9 cellular contexts compared by ENCODE assay signal in the genomic region with DNA sequence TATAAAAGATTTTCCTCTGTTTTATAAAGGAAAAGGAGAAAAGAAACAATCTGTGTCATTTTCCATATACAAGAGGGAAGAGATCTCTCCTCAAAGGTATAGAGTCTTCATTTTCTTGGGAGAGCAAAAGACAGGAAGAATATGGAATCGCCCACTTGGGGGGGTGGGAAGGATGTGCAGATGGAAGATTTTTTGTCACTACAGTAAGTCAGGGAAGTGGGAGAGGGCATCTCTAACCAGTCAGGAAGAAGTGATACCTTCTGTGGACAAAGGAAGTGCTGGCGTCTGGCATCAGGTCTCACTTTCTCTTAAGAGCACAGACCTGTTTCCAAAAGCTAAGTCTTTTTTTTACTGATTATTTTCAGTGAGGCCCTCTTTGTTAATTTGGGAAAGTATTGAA. TPM values are rescaled to one million over a fixed set of nuclear protein-coding genes. Genes with fewer than 3 reads are reported as not detected.
DNase-seq lines count a peak whose midpoint lies in the region; ATAC-seq and TF ChIP-seq lines count a peak whose summit lies in the region.
"Had no signal": no experiment of that assay in that cellular context is flagged by ENCODE, and none has a peak within 500 bp of the region (broad histone marks: within the 10 kb centered on the region; RNA-seq: fewer than 3 reads in every experiment).

No MANE protein-coding gene starts in this region.

- peaks cover 45% of the 10 kb centered on the region for H3K4me1 Mint-ChIP-seq in activated CD8-positive, alpha-beta memory T cell treated with anti-CD3 and anti-CD28 coated beads, Interleukin-2, amount 10 ng/mL, durations not matched to agents 7 days and 5 days
- H3K4me1 Mint-ChIP-seq in T-cell (peaks cover 50 to 57% (median 53%) of the 10 kb centered on the region in 3 donors), glutamatergic neuron (ENCODE audit: low read depth, unreplicated experiment) (peaks cover 7% of the 10 kb centered on the region)
- H3K4me1 Mint-ChIP-seq in stimulated activated naive B cell treated with anti-CD40 and anti-IgM and Interleukin-4, amounts not matched to agents 10 μg/mL and 1 μg/mL and 100 μg/mL, for 72 hours, result peaks cover 21 to 51% of the 10 kb centered on the region in 2 donors

- peak overlapping the region; percentile 95 for H3K4me3 Mint-ChIP-seq in activated CD8-positive, alpha-beta memory T cell treated with anti-CD3 and anti-CD28 coated beads, Interleukin-2, amount 10 ng/mL, durations not matched to agents 7 days and 5 days
- H3K4me3 Mint-ChIP-seq in T-cell, result peak overlapping the region; percentile 74 to 95 (median 90)
- peak overlapping the region; percentile 94 for H3K4me3 Mint-ChIP-seq in glutamatergic neuron (ENCODE audit: unreplicated experiment)
- H3K4me3 Mint-ChIP-seq in stimulated activated naive B cell treated with anti-CD40 and anti-IgM and Interleukin-4, amounts not matched to agents 10 μg/mL and 1 μg/mL and 100 μg/mL, for 72 hours, result peak overlapping the region; percentile 86

- DNase-seq in activated CD8-positive, alpha-beta memory T cell treated with anti-CD3 and anti-CD28 coated beads, Interleukin-2, amount 10 ng/mL, durations not matched to agents 7 days and 5 days, result no peak
- no peak for DNase-seq in activated CD8-positive, alpha-beta memory T cell treated with anti-CD3 and anti-CD28 coated beads, Interleukin-2, amount 50 U/mL, for 48 hours
- no peak for DNase-seq in T-cell
- DNase-seq in glutamatergic neuron, result no peak
- DNase-seq in stimulated activated naive B cell treated with anti-CD40 and anti-IgM and Interleukin-4, amounts not matched to agents 10 μg/mL and 1 μg/mL and 100 μg/mL, for 72 hours, result no peak
- no peak for DNase-seq in mucosa of descending colon

- H3K36me3 ChIP-seq in mucosa of descending colon (ENCODE audit: low read depth), result no peaks in the 10 kb centered on the region
- H3K36me3 ChIP-seq: Peyer's patch had no signal

- ATAC-seq in activated CD8-positive, alpha-beta memory T cell treated with anti-CD3 and anti-CD28 coated beads, Interleukin-2, amount 10 ng/mL, durations not matched to agents 7 days and 5 days, result no peak
- ATAC-seq in T-cell (replicated peaks in 1 of 4), result no peak
- no peak for ATAC-seq in stimulated activated naive B cell treated with anti-CD40 and anti-IgM and Interleukin-4, amounts not matched to agents 10 μg/mL and 1 μg/mL and 100 μg/mL, for 72 hours (replicated peaks)
- ATAC-seq in GM21528 (IDR thresholded peaks at IDR 0.05; ENCODE audit: low FRiP score, unreplicated experiment), result no peak
- no peak for ATAC-seq in GM18867 (IDR thresholded peaks at IDR 0.05; ENCODE audit: unreplicated experiment)
- no peak for ATAC-seq in mucosa of descending colon

- peak overlapping the region; percentile 88 for H3K27ac Mint-ChIP-seq in activated CD8-positive, alpha-beta memory T cell treated with anti-CD3 and anti-CD28 coated beads, Interleukin-2, amount 10 ng/mL, durations not matched to agents 7 days and 5 days
- H3K27ac Mint-ChIP-seq in T-cell, result peak overlapping the region; percentile 76 to 96
- H3K27ac Mint-ChIP-seq in glutamatergic neuron (ENCODE audit: unreplicated experiment), result peak overlapping the region; percentile 74
- peak overlapping the region; percentile 91 for H3K27ac Mint-ChIP-seq in stimulated activated naive B cell treated with anti-CD40 and anti-IgM and Interleukin-4, amounts not matched to agents 10 μg/mL and 1 μg/mL and 100 μg/mL, for 72 hours

- H3K4me3 ChIP-seq in mucosa of descending colon, result no peak overlapping the region

- H3K27me3 Mint-ChIP-seq in activated CD8-positive, alpha-beta memory T cell treated with anti-CD3 and anti-CD28 coated beads, Interleukin-2, amount 10 ng/mL, durations not matched to agents 7 days and 5 days, result no peaks in the 10 kb centered on the region
- H3K27me3 Mint-ChIP-seq in T-cell (no peaks in the 10 kb centered on the region), glutamatergic neuron (ENCODE audit: unreplicated experiment) (no peaks in the 10 kb centered on the region)
- H3K27me3 Mint-ChIP-seq in stimulated activated naive B cell treated with anti-CD40 and anti-IgM and Interleukin-4, amounts not matched to agents 10 μg/mL and 1 μg/mL and 100 μg/mL, for 72 hours, result no peaks in the 10 kb centered on the region

- H3K4me1 ChIP-seq in mucosa of descending colon (ENCODE audit: low read depth), result peaks cover 20% of the 10 kb centered on the region

- no peaks in the 10 kb centered on the region for H3K9me3 ChIP-seq in mucosa of descending colon
- H3K9me3 ChIP-seq: Peyer's patch had no signal

- H3K36me3 Mint-ChIP-seq in activated CD8-positive, alpha-beta memory T cell treated with anti-CD3 and anti-CD28 coated beads, Interleukin-2, amount 10 ng/mL, durations not matched to agents 7 days and 5 days, result peaks cover 22% of the 10 kb centered on the region
- H3K36me3 Mint-ChIP-seq in T-cell, result peaks cover 15% of the 10 kb centered on the region
- no peaks in the 10 kb centered on the region for H3K36me3 Mint-ChIP-seq in glutamatergic neuron (ENCODE audit: unreplicated experiment)
- H3K36me3 Mint-ChIP-seq in stimulated activated naive B cell treated with anti-CD40 and anti-IgM and Interleukin-4, amounts not matched to agents 10 μg/mL and 1 μg/mL and 100 μg/mL, for 72 hours, result peaks cover 14 to 15% of the 10 kb centered on the region in 2 donors

- CTCF ChIA-PET in activated CD8-positive, alpha-beta memory T cell treated with anti-CD3 and anti-CD28 coated beads, Interleukin-2, amount 10 ng/mL, durations not matched to agents 7 days and 5 days (lab: Charles Lee), result interaction anchor here (0.6 to 2.8 kb wide), 4 partner anchors 10 to 173 kb away, joined by 3 to 9 read pairs (median 4); no protein-coding TSS in a partner anchor
- CTCF ChIA-PET in T-cell (lab: Charles Lee), result interaction anchor here in 1 of 2 donors (0.7 kb wide), 1 partner anchor 82 kb away, joined by 4 read pairs; no protein-coding TSS in a partner anchor

- TF ChIP-seq CTCF in glutamatergic neuron (IDR thresholded peaks at IDR 0.05; ENCODE audit: partially characterized antibody, unreplicated experiment), result no peak
- no peak for TF ChIP-seq CTCF in mucosa of descending colon (IDR thresholded peaks at IDR 0.05)

- no peaks in the 10 kb centered on the region for H3K9me3 Mint-ChIP-seq in activated CD8-positive, alpha-beta memory T cell treated with anti-CD3 and anti-CD28 coated beads, Interleukin-2, amount 10 ng/mL, durations not matched to agents 7 days and 5 days (ENCODE audit: low read depth)
- H3K9me3 Mint-ChIP-seq in T-cell (no peaks in the 10 kb centered on the region), glutamatergic neuron (ENCODE audit: unreplicated experiment) (no peaks in the 10 kb centered on the region)
- no peaks in the 10 kb centered on the region for H3K9me3 Mint-ChIP-seq in stimulated activated naive B cell treated with anti-CD40 and anti-IgM and Interleukin-4, amounts not matched to agents 10 μg/mL and 1 μg/mL and 100 μg/mL, for 72 hours

- intact Hi-C loops in mucosa of descending colon (cut with DNase I, micrococcal nuclease), result no loop called here

- POLR2A ChIA-PET in T-cell (lab: Charles Lee), result no interaction called here

RNA-seq across cellular contexts. Expression of gene PRR14L, which starts 1.4 kb away (rescaled TPM):
- total RNA-seq in activated CD8-positive, alpha-beta memory T cell treated with anti-CD3 and anti-CD28 coated beads, Interleukin-2, amount 10 ng/mL, durations not matched to agents 7 days and 5 days, result 10 to 100 TPM; 62.2 to 78.4 TPM
- total RNA-seq in T-cell (10 to 100 TPM; 48.0 to 63.0 (median 55.6) TPM), glutamatergic neuron (ENCODE audit: unreplicated experiment) (104 TPM), mucosa of descending colon (10 to 100 TPM; 61.7 to 64.6 (median 63.5) TPM)

RNA-seq across cellular contexts. Expression of gene DEPDC5, which starts 5.3 kb away (rescaled TPM):
- total RNA-seq in activated CD8-positive, alpha-beta memory T cell treated with anti-CD3 and anti-CD28 coated beads, Interleukin-2, amount 10 ng/mL, durations not matched to agents 7 days and 5 days, result 10 to 100 TPM; 45.7 to 50.3 TPM
- total RNA-seq in T-cell, result 10 to 100 TPM; 40.3 to 52.7 (median 49.0) TPM
- total RNA-seq in glutamatergic neuron (ENCODE audit: unreplicated experiment), result 32.0 TPM
- 10 to 100 TPM; 48.7 to 53.1 (median 49.5) TPM for total RNA-seq in mucosa of descending colon
